8 cellular contexts compared by ENCODE assay signal in genomic region chr1:108746382-108747127, GRCh38. TPM values are rescaled to one million over a fixed set of nuclear protein-coding genes. Genes with fewer than 3 reads are reported as not detected.
DNase-seq lines count a peak whose midpoint lies in the region; ATAC-seq, FAIRE-seq and TF ChIP-seq lines count a peak whose summit lies in the region.

TSS of gene STXBP3 (plus strand) at chr1:108746674. CDS start at chr1:108746738, 64 bp downstream.

- H3K4me3 ChIP-seq in skeletal muscle cell (ENCODE audit: low read depth, low read length) = peak within 1 kb of the TSS; percentile 78

- H3K27ac Mint-ChIP-seq in brain = peak within 1 kb of the TSS; percentile 96 to 99 (median 98)

- FAIRE-seq in TTC549 (lab: Jason Lieb, UNC) = peak; percentile 94

- TF ChIP-seq CTCF in brain (conservative IDR thresholded peaks at IDR 0.05) = peak; percentile 82 to 91

- H3K27me3 Mint-ChIP-seq in brain = peaks cover 11% of the 10 kb centered on the region

- peaks cover 35% of the 10 kb centered on the region for H3K4me1 Mint-ChIP-seq in brain

- H3K9me3 Mint-ChIP-seq in brain = no peaks in the 10 kb centered on the region

- peak; percentile 59 for DNase-seq in 8988T
- DNase-seq in NCI-H2107 (lab: John Stamatoyannopoulos, UW) = peak; percentile 99
- peak; percentile 86 for DNase-seq in iPS DF 4.7 (ENCODE audit: extremely low read depth, low spot score)
- DNase-seq in skeletal muscle cell (ENCODE audit: low read depth) = peak; percentile 92

- no peaks in the 10 kb centered on the region for H3K36me3 Mint-ChIP-seq in brain

- peak; percentile 88 for ATAC-seq in GM18517 (IDR thresholded peaks at IDR 0.05; ENCODE audit: unreplicated experiment)
- ATAC-seq in HG03060 (IDR thresholded peaks at IDR 0.05; ENCODE audit: low read depth, unreplicated experiment) = peak; percentile 77

- H3K4me3 Mint-ChIP-seq in brain = peak within 1 kb of the TSS; percentile 97 to 99 (median 98)

RNA-seq across cellular contexts. Expression of gene STXBP3, which starts in this region (rescaled TPM):
- polyA plus RNA-seq in brain (ENCODE audit: insufficient read depth, low read depth, low replicate concordance) = 14.8 TPM

Comparison
In these comparisons a context has a peak if more than half of its experiments do, and no peak if none do; other contexts are left out.
1. Peak in every context shown above with its lines: DNase-seq, ATAC-seq and H3K4me3 ChIP-seq.